Comparison of ENCODE assay signal across 14 cellular contexts in the genomic region with DNA sequence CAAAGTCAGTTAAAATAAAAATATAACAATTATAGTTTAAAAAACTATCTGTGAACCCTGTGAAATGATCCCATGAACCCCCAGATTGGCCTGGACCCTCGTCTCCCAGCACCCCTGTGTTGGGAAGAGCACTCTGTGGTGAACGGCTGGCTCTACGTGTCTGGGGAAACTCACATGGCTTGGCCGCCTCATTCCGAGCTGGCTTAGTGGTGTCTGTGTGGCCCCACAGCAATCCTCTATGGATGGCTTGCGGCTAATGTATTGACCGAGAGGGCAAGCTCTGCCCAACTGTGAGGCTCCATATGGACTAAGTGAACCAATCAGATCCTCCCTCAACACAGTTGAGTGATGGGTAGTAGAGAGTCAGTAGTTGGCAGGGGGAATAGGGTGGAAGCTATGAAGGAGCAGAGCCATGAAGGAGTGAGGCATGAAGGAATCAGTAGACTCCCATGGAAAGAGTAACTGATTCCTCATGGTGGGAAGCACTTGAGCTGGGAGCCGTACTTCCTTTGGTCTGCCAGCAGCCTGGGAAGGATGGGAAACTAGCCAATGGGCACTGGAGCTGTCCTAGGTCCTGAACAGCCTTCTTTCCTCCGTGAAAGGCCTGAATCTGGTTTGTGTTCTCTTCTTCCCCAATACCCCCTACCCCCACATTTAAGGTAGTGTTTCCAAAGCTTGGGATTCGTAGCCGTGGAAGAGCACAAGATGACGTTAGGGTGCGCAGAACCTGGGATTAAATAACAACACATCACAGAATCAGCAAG. TPM values are rescaled to one million over a fixed set of nuclear protein-coding genes. Genes with fewer than 3 reads are reported as not detected.
DNase-seq lines count a peak whose midpoint lies in the region; ATAC-seq and TF ChIP-seq lines count a peak whose summit lies in the region.
"Had no signal": no experiment of that assay in that cellular context is flagged by ENCODE, and none has a peak within 500 bp of the region (broad histone marks: within the 10 kb centered on the region; RNA-seq: fewer than 3 reads in every experiment).

No MANE protein-coding gene starts in this region.

- no peaks in the 10 kb centered on the region for H4K20me1 ChIP-seq in IMR-90 (ENCODE audit: insufficient read depth, low read length)

- H4K8ac ChIP-seq in IMR-90 (ENCODE audit: low read depth in 2 of 2, low read length in 2 of 2): no peak overlapping the region

- no peak overlapping the region for H3K9ac ChIP-seq in IMR-90 (ENCODE audit: low read depth, low read length)

- no peaks in the 10 kb centered on the region for H3K4me1 ChIP-seq in IMR-90 (ENCODE audit: control insufficient read depth, insufficient read depth, low read length)

- no peaks in the 10 kb centered on the region for H3K27me3 ChIP-seq in IMR-90 (ENCODE audit: control insufficient read depth, insufficient read depth, low read length)
- H3K27me3 ChIP-seq: Peyer's patch had no signal

- H4K5ac ChIP-seq in IMR-90 (ENCODE audit: low read depth, low read length): no peak overlapping the region

- no peak overlapping the region for H3K18ac ChIP-seq in IMR-90 (ENCODE audit: low read depth, low read length)

- H3K27ac ChIP-seq in IMR-90 (ENCODE audit: insufficient read depth, low read length): no peak overlapping the region
- H3K27ac ChIP-seq: Peyer's patch had no signal

- H3K36me3 ChIP-seq in IMR-90 (ENCODE audit: control insufficient read depth, insufficient read depth, low read length): no peaks in the 10 kb centered on the region
- H3K36me3 ChIP-seq: Peyer's patch had no signal

- H3K9me3 ChIP-seq in IMR-90 (ENCODE audit: control insufficient read depth, insufficient read depth, low read length): 0 out of 2 replicates have a peak, but pooled peaks cover 2% of the 10 kb centered on the region
- H3K9me3 ChIP-seq: Peyer's patch had no signal

- H3K9me3 Mint-ChIP-seq in activated CD8-positive, alpha-beta T cell treated with anti-CD3 and anti-CD28 coated beads, Interleukin-2, amount 10 ng/mL, durations not matched to agents 7 days and 5 days (ENCODE audit: insufficient read depth): no peaks in the 10 kb centered on the region
- H3K9me3 Mint-ChIP-seq in activated CD8-positive, alpha-beta T cell treated with anti-CD3 and anti-CD28 coated beads for 36 hours: no peaks in the 10 kb centered on the region
- H3K9me3 Mint-ChIP-seq in nephron progenitor cell: peaks cover 10% of the 10 kb centered on the region
- H3K9me3 Mint-ChIP-seq: activated naive CD8-positive, alpha-beta T cell treated with anti-CD3 and anti-CD28 coated beads, Interleukin-2, amount 50 U/mL, for 24 hours; type B pancreatic cell had no signal

- H2BK120ac ChIP-seq in IMR-90 (ENCODE audit: low read depth, low read length): no peak overlapping the region

- H3K27ac Mint-ChIP-seq in activated CD8-positive, alpha-beta T cell treated with anti-CD3 and anti-CD28 coated beads, Interleukin-2, amount 10 ng/mL, durations not matched to agents 7 days and 5 days: no peak overlapping the region
- no peak overlapping the region for H3K27ac Mint-ChIP-seq in activated CD8-positive, alpha-beta T cell treated with anti-CD3 and anti-CD28 coated beads for 36 hours
- no peak overlapping the region for H3K27ac Mint-ChIP-seq in nephron progenitor cell
- H3K27ac Mint-ChIP-seq: activated naive CD8-positive, alpha-beta T cell treated with anti-CD3 and anti-CD28 coated beads, Interleukin-2, amount 50 U/mL, for 24 hours; type B pancreatic cell had no signal

- H3K14ac ChIP-seq in IMR-90 (replicated peaks; ENCODE audit: low read depth, low read length): no peak overlapping the region

- peaks cover 2% of the 10 kb centered on the region for H3K36me3 Mint-ChIP-seq in activated CD8-positive, alpha-beta T cell treated with anti-CD3 and anti-CD28 coated beads, Interleukin-2, amount 10 ng/mL, durations not matched to agents 7 days and 5 days (ENCODE audit: low read depth)
- peaks cover 6% of the 10 kb centered on the region for H3K36me3 Mint-ChIP-seq in activated CD8-positive, alpha-beta T cell treated with anti-CD3 and anti-CD28 coated beads for 36 hours (ENCODE audit: low read depth)
- no peaks in the 10 kb centered on the region for H3K36me3 Mint-ChIP-seq in nephron progenitor cell (ENCODE audit: low read depth)
- H3K36me3 Mint-ChIP-seq: type B pancreatic cell had no signal

- ATAC-seq in activated CD8-positive, alpha-beta T cell treated with anti-CD3 and anti-CD28 coated beads, Interleukin-2, amount 10 ng/mL, durations not matched to agents 7 days and 5 days: no peak
- ATAC-seq in activated CD8-positive, alpha-beta T cell treated with anti-CD3 and anti-CD28 coated beads for 36 hours: no peak
- ATAC-seq in IMR-90 (ENCODE audit: low read depth) (no peak), HG03432 (IDR thresholded peaks at IDR 0.05; ENCODE audit: unreplicated experiment) (no peak), GM21447 (IDR thresholded peaks at IDR 0.05; ENCODE audit: unreplicated experiment) (no peak), HG03442 (IDR thresholded peaks at IDR 0.05; ENCODE audit: unreplicated experiment) (no peak)
- ATAC-seq: activated naive CD8-positive, alpha-beta T cell treated with anti-CD3 and anti-CD28 coated beads, Interleukin-2, amount 50 U/mL, for 24 hours had no signal

- no peak for TF ChIP-seq CTCF in activated CD8-positive, alpha-beta T cell treated with anti-CD3 and anti-CD28 coated beads for 36 hours (IDR thresholded peaks at IDR 0.05)
- no peak for TF ChIP-seq CTCF in IMR-90 (conservative IDR thresholded peaks at IDR 0.05; ENCODE audit: low read depth, low read length)
- no peak for TF ChIP-seq CTCF in nephron progenitor cell (IDR thresholded peaks at IDR 0.05)

- H3K9me1 ChIP-seq in IMR-90 (ENCODE audit: insufficient read depth, low read length): no peaks in the 10 kb centered on the region

- H3K4me3 Mint-ChIP-seq in activated CD8-positive, alpha-beta T cell treated with anti-CD3 and anti-CD28 coated beads, Interleukin-2, amount 10 ng/mL, durations not matched to agents 7 days and 5 days: no peak overlapping the region
- H3K4me3 Mint-ChIP-seq in activated CD8-positive, alpha-beta T cell treated with anti-CD3 and anti-CD28 coated beads for 36 hours: no peak overlapping the region
- no peak overlapping the region for H3K4me3 Mint-ChIP-seq in nephron progenitor cell
- H3K4me3 Mint-ChIP-seq: activated naive CD8-positive, alpha-beta T cell treated with anti-CD3 and anti-CD28 coated beads, Interleukin-2, amount 50 U/mL, for 24 hours; type B pancreatic cell had no signal

- CTCF ChIA-PET in activated CD8-positive, alpha-beta T cell treated with anti-CD3 and anti-CD28 coated beads, Interleukin-2, amount 10 ng/mL, durations not matched to agents 7 days and 5 days (lab: Charles Lee): interaction anchor here (1.1 to 2.9 kb wide), 2 partner anchors 17 to 66 kb away, joined by 6 to 13 read pairs; no protein-coding TSS in a partner anchor
- CTCF ChIA-PET in activated CD8-positive, alpha-beta T cell treated with anti-CD3 and anti-CD28 coated beads for 36 hours (lab: Charles Lee): interaction anchor here (0.9 to 2.2 kb wide), 7 partner anchors 8 to 128 kb away, joined by 3 to 12 read pairs (median 3); no protein-coding TSS in a partner anchor
- CTCF ChIA-PET in IMR-90 (lab: Yijun Ruan, JAX): no interaction called here

- no peak overlapping the region for H2AK5ac ChIP-seq in IMR-90 (ENCODE audit: low read depth, low read length)

- no peak overlapping the region for H2AK9ac ChIP-seq in IMR-90 (replicated peaks; ENCODE audit: low read depth, low read length, poor library complexity)

- no TSS peak for BruUV-seq in IMR-90 (replicated peaks; lab: Mats Ljungman, UMichigan)

- H3K27me3 Mint-ChIP-seq in activated CD8-positive, alpha-beta T cell treated with anti-CD3 and anti-CD28 coated beads, Interleukin-2, amount 10 ng/mL, durations not matched to agents 7 days and 5 days (ENCODE audit: low read depth): no peaks in the 10 kb centered on the region
- H3K27me3 Mint-ChIP-seq in activated CD8-positive, alpha-beta T cell treated with anti-CD3 and anti-CD28 coated beads for 36 hours: no peaks in the 10 kb centered on the region
- H3K27me3 Mint-ChIP-seq in nephron progenitor cell (ENCODE audit: low read depth, poor library complexity): peaks cover 4% of the 10 kb centered on the region
- H3K27me3 Mint-ChIP-seq: activated naive CD8-positive, alpha-beta T cell treated with anti-CD3 and anti-CD28 coated beads, Interleukin-2, amount 50 U/mL, for 24 hours had no signal

- 55% methylated on average over 4 of the region's 13 CpGs; no CpG with 5 or more reads in 1 of the 2 experiments for WGBS in IMR-90 (ENCODE audit: extremely low coverage in 2 of 2, insufficient read length in 1 of 2), 2 experiments

- no peak overlapping the region for H2AFZ ChIP-seq in IMR-90 (replicated peaks; ENCODE audit: low read length, poor library complexity)

- H3K4ac ChIP-seq in IMR-90 (ENCODE audit: low read depth, low read length): no peak overlapping the region

- no peak for TF ChIP-seq RAD21 in IMR-90 (IDR thresholded peaks at IDR 0.05; ENCODE audit: low read length)

- no peak overlapping the region for H3K4me2 ChIP-seq in IMR-90 (ENCODE audit: low read depth, low read length)

- no peak overlapping the region for H3K56ac ChIP-seq in IMR-90 (ENCODE audit: extremely low read depth, insufficient read depth, low read length)

- H2BK20ac ChIP-seq in IMR-90 (ENCODE audit: low read depth, low read length): no peak overlapping the region

- no peak overlapping the region for H4K91ac ChIP-seq in IMR-90 (ENCODE audit: insufficient read depth, low read depth, low read length)

- TF ChIP-seq POLR2A in IMR-90 (IDR thresholded peaks at IDR 0.05; ENCODE audit: low read depth, low read length): no peak

- H2BK5ac ChIP-seq in IMR-90 (ENCODE audit: low read depth, low read length, poor library complexity, severe bottlenecking): no peak overlapping the region

- H3K4me1 Mint-ChIP-seq in activated CD8-positive, alpha-beta T cell treated with anti-CD3 and anti-CD28 coated beads, Interleukin-2, amount 10 ng/mL, durations not matched to agents 7 days and 5 days (ENCODE audit: low read depth): peaks cover 50% of the 10 kb centered on the region
- peaks cover 51% of the 10 kb centered on the region for H3K4me1 Mint-ChIP-seq in activated CD8-positive, alpha-beta T cell treated with anti-CD3 and anti-CD28 coated beads for 36 hours (ENCODE audit: low read depth)
- peaks cover 16% of the 10 kb centered on the region for H3K4me1 Mint-ChIP-seq in nephron progenitor cell

- H3K4me3 ChIP-seq in IMR-90 (ENCODE audit: insufficient read depth, low read depth, low read length): no peak overlapping the region
- H3K4me3 ChIP-seq: Peyer's patch had no signal

- no peak overlapping the region for H2BK15ac ChIP-seq in IMR-90 (ENCODE audit: low read depth, low read length)

- dilution Hi-C loops in IMR-90 (cut with HindIII; ENCODE audit: low sequenced_read_pairs, unreplicated experiment): no loop called here

- no peak overlapping the region for H3K23ac ChIP-seq in IMR-90 (ENCODE audit: low read depth, low read length)

- DNase-seq in activated CD8-positive, alpha-beta T cell treated with anti-CD3 and anti-CD28 coated beads, Interleukin-2, amount 10 ng/mL, durations not matched to agents 7 days and 5 days: peak; percentile 40
- no peak for DNase-seq in activated CD8-positive, alpha-beta T cell treated with anti-CD3 and anti-CD28 coated beads for 36 hours
- peak; percentile 2 for DNase-seq in IMR-90
- DNase-seq in astrocyte of the hippocampus (ENCODE audit: low read depth, low spot score): peak; percentile 7
- peak; percentile 75 for DNase-seq in nephron progenitor cell
- DNase-seq: activated naive CD8-positive, alpha-beta T cell treated with anti-CD3 and anti-CD28 coated beads, Interleukin-2, amount 50 U/mL, for 24 hours; NCI-H1105; T-helper 9 cell had no signal

- in situ Hi-C loops in IMR-90 (cut with MboI; ENCODE audit: low sequenced_read_pairs): no loop called here

- POLR2A ChIA-PET in activated CD8-positive, alpha-beta T cell treated with anti-CD3 and anti-CD28 coated beads, Interleukin-2, amount 10 ng/mL, durations not matched to agents 7 days and 5 days (lab: Charles Lee): interaction anchor here (2.0 kb wide), 1 partner anchor 19 kb away, joined by 12 read pairs; no protein-coding TSS in a partner anchor
- POLR2A ChIA-PET in activated CD8-positive, alpha-beta T cell treated with anti-CD3 and anti-CD28 coated beads for 36 hours (lab: Charles Lee): interaction anchor here (0.6 to 3.2 kb wide), 3 partner anchors 18 to 260 kb away, joined by 3 to 16 read pairs (median 3); no protein-coding TSS in a partner anchor
- POLR2A ChIA-PET in IMR-90 (lab: Charles Lee; ENCODE audit: unreplicated experiment): no interaction called here

- H3K79me1 ChIP-seq in IMR-90 (ENCODE audit: low read depth in 1 of 2, low read length in 2 of 2): no peaks in the 10 kb centered on the region

- intact Hi-C loops in activated CD8-positive, alpha-beta T cell treated with anti-CD3 and anti-CD28 coated beads for 36 hours (cut with micrococcal nuclease): no loop called here
- intact Hi-C loops in IMR-90 (cut with micrococcal nuclease): no loop called here

RNA-seq across cellular contexts. Expression of gene ZNF831, which starts 21.6 kb away (rescaled TPM):
- total RNA-seq in activated CD8-positive, alpha-beta T cell treated with anti-CD3 and anti-CD28 coated beads, Interleukin-2, amount 10 ng/mL, durations not matched to agents 7 days and 5 days: 1 to 10 TPM; 8.6 to 9.2 TPM
- 10 to 100 TPM; 10.9 to 11.9 TPM for total RNA-seq in activated CD8-positive, alpha-beta T cell treated with anti-CD3 and anti-CD28 coated beads for 36 hours
- not detected in 2 replicates for total RNA-seq in IMR-90 (2012; rRNA removed)
- polyA plus RNA-seq in IMR-90 (2012; rRNA removed): not detected in 2 replicates
- polyA plus RNA-seq in IMR-90 (2012; cell fraction: cytosol; rRNA removed): not detected in 2 replicates
- polyA plus RNA-seq in IMR-90 (2012; cell fraction: nucleus; rRNA removed; ENCODE audit: low replicate concordance): not detected in 2 replicates
- total RNA-seq: renal cortical epithelial cell had no signal
